9 cellular contexts compared by ENCODE assay signal in the genomic region with DNA sequence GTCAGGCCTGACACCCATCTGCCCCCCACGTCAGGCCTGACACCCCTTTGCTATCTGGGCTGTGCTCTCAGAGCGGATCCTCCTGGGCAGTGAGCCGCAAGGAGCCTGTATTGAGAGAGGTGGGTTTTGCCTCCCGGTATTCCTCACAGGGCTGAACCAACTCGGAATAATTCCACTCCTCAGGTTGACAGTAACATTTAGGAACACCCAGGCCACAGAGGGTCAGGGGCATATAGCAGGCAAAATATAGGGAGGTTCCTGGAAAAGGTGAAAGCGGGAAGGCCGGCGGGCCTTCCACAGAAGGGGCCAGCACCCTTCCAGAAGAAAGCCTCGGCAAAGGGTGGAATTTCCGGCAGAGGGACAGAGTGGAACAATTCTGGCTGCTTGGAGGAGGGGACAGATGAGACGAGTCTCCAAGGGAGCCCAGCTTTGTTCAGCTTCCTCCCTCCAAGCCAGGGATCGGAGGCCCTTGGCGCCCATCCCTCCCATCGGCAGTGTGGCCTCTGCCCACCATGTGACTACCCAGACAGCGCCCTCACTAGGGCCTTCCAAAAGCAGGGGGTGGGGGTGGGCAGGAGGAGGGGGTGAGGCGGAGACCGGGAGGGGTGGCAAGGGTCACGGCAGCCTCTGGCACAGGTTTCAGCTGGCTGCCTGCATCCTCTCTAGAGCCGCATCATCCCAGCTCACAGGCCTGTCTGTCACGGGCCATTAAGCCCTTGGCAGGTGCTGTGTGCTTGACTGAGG. TPM values are rescaled to one million over a fixed set of nuclear protein-coding genes. Genes with fewer than 3 reads are reported as not detected.
A peak's percentile ranks its signal among the peaks of the same experiment; 100 is the strongest.
DNase-seq lines count a peak whose midpoint lies in the region.
"Had no signal": no experiment of that assay in that cellular context is flagged by ENCODE, and none has a peak within 500 bp of the region (broad histone marks: within the 10 kb centered on the region; RNA-seq: fewer than 3 reads in every experiment).

No MANE protein-coding gene starts in this region.

- peaks cover 5 to 17% (median 13%) of the 10 kb centered on the region in 5 donors for H3K4me1 ChIP-seq in subcutaneous abdominal adipose tissue (ENCODE audit: control insufficient read depth in 5 of 5, insufficient read depth in 5 of 5, low read length in 5 of 5)

- peak; percentile 54 for DNase-seq in NCI-H1694 treated with DMSO at 0.1 percent for 48 hours (lab: John Stamatoyannopoulos, UW)
- peak; percentile 50 for DNase-seq in SHP77 treated with DMSO at 0.1 percent for 48 hours (lab: John Stamatoyannopoulos, UW)
- DNase-seq in kidney tubule cell (ENCODE audit: low spot score): peak; percentile 74
- no peak for DNase-seq in stimulated activated CD4-positive, alpha-beta T cell treated with anti-CD3 and anti-CD28 coated beads, Interleukin-4, amount 100 ng/mL, for 1 hour
- DNase-seq in immature natural killer cell: no peak
- DNase-seq in COLO829 (ENCODE audit: low spot score): no peak
- DNase-seq: H9, T-cell had no signal

- no peak overlapping the region for H3K27ac Mint-ChIP-seq in immature natural killer cell
- H3K27ac Mint-ChIP-seq: H9, T-cell had no signal

- peak overlapping the region; percentile 39 for H3K27ac ChIP-seq in subcutaneous abdominal adipose tissue (ENCODE audit: low read depth, low read length)

- no peaks in the 10 kb centered on the region for H3K9me3 Mint-ChIP-seq in immature natural killer cell
- H3K9me3 Mint-ChIP-seq: H9, T-cell had no signal

- H3K4me1 Mint-ChIP-seq in immature natural killer cell: no peaks in the 10 kb centered on the region

- no peaks in the 10 kb centered on the region for H3K27me3 ChIP-seq in subcutaneous abdominal adipose tissue (ENCODE audit: control insufficient read depth in 5 of 5, insufficient read depth in 4 of 5, low read length in 5 of 5)

- H3K4me3 ChIP-seq in subcutaneous abdominal adipose tissue (ENCODE audit: low read depth in 1 of 5, low read length in 5 of 5): no peak overlapping the region

- no peak overlapping the region for H3K4me3 Mint-ChIP-seq in immature natural killer cell
- H3K4me3 Mint-ChIP-seq: T-cell had no signal

- H3K9ac ChIP-seq in subcutaneous abdominal adipose tissue (ENCODE audit: low read length in 5 of 5): peak overlapping the region in 1 of 5 donors; percentile 56

- no peaks in the 10 kb centered on the region for H3K36me3 Mint-ChIP-seq in immature natural killer cell
- H3K36me3 Mint-ChIP-seq: T-cell had no signal

- H3K27me3 Mint-ChIP-seq in immature natural killer cell (ENCODE audit: low read depth in 3 of 3): peaks cover 3 to 8% (median 5%) of the 10 kb centered on the region in 3 donors

- no peaks in the 10 kb centered on the region for H3K9me3 ChIP-seq in subcutaneous abdominal adipose tissue (ENCODE audit: control insufficient read depth in 5 of 5, low read length in 5 of 5)

- no peaks in the 10 kb centered on the region for H3K36me3 ChIP-seq in subcutaneous abdominal adipose tissue (ENCODE audit: control insufficient read depth in 5 of 5, insufficient read depth in 5 of 5, low read length in 5 of 5)

RNA-seq across cellular contexts. Expression of a gene that starts 6.6 kb away (rescaled TPM):
- polyA plus RNA-seq in immature natural killer cell: 1 to 10 TPM in 2 of 3 donors, under 1 TPM in 1; 0.77 to 3.6 (median 1.9) TPM

RNA-seq across cellular contexts. Expression of a gene that starts 12.9 kb away (rescaled TPM):
- polyA plus RNA-seq in immature natural killer cell: 100 to 1,000 TPM in 1 of 3 donors, 10 to 100 TPM in 2; 86.0 to 116 (median 94.7) TPM

RNA-seq across cellular contexts. Expression of a gene that starts 44.4 kb away (rescaled TPM):
- 1 to 10 TPM; 3.6 to 6.9 (median 3.6) TPM for polyA plus RNA-seq in immature natural killer cell

Comparison
In these comparisons a context has a peak if more than half of its experiments do, and no peak if none do; other contexts are left out.
1. DNase-seq: peak in NCI-H1694 treated with DMSO at 0.1 percent for 48 hours (single experiment), SHP77 treated with DMSO at 0.1 percent for 48 hours (single experiment) and kidney tubule cell (single experiment); none in stimulated activated CD4-positive, alpha-beta T cell treated with anti-CD3 and anti-CD28 coated beads, Interleukin-4, amount 100 ng/mL, for 1 hour (single experiment), immature natural killer cell (0 of 3) and COLO829 (single experiment).